In genomic region chr1:111227875-111228747, GRCh38 we compare ENCODE assay signal across 9 cellular contexts. TPM values are rescaled to one million over a fixed set of nuclear protein-coding genes. Genes with fewer than 3 reads are reported as not detected.
A peak's percentile ranks its signal among the peaks of the same experiment; 100 is the strongest.
DNase-seq lines count a peak whose midpoint lies in the region; FAIRE-seq and TF ChIP-seq lines count a peak whose summit lies in the region.
"Had no signal": no experiment of that assay in that cellular context is flagged by ENCODE, and none has a peak within 500 bp of the region (broad histone marks: within the 10 kb centered on the region; RNA-seq: fewer than 3 reads in every experiment).

No MANE protein-coding gene starts in this region.

- DNase-seq in NCI-H2196 (lab: John Stamatoyannopoulos, UW; ENCODE audit: unreplicated experiment) (peak; percentile 14), NCI-H2196 treated with DMSO at 0.1 percent for 48 hours (lab: John Stamatoyannopoulos, UW; ENCODE audit: unreplicated experiment) (no peak), astrocyte of the cerebellum (ENCODE audit: low read depth) (peak; percentile 89), keratinocyte (ENCODE audit: low read depth, low spot score) (no peak), testis (peak; percentile 47), H7 (no peak), NOMO-1 treated with dmso at 0.1 percent for 144 hours (lab: John Stamatoyannopoulos, UW; ENCODE audit: unreplicated experiment) (no peak), A673 (ENCODE audit: low spot score) (no peak)

- in situ Hi-C loops in astrocyte of the cerebellum (cut with HindIII; ENCODE audit: low sequenced_read_pairs) = no loop called here

- no peak overlapping the region for H3K4me3 ChIP-seq in astrocyte of the cerebellum (ENCODE audit: low read depth, low read length)
- no peak overlapping the region for H3K4me3 ChIP-seq in keratinocyte (ENCODE audit: control insufficient read depth in 2 of 3, extremely low read depth in 1 of 3, insufficient read depth in 2 of 3, low read depth in 1 of 3, low read length in 3 of 3)
- no peak overlapping the region for H3K4me3 ChIP-seq in testis
- H3K4me3 ChIP-seq in H7 (ENCODE audit: insufficient read depth, low read depth, low read length) = no peak overlapping the region
- H3K4me3 ChIP-seq in A673 (ENCODE audit: low read depth, low read length, poor library complexity, severe bottlenecking) = no peak overlapping the region
- H3K4me3 ChIP-seq: BLaER1 had no signal

- H3K4me1 ChIP-seq in keratinocyte (ENCODE audit: control insufficient read depth, extremely low read depth, insufficient read depth, low read length) = peaks cover 14% of the 10 kb centered on the region
- H3K4me1 ChIP-seq in testis = peaks cover 14% of the 10 kb centered on the region
- no peaks in the 10 kb centered on the region for H3K4me1 ChIP-seq in A673 (ENCODE audit: insufficient read depth, low read length, poor library complexity, severe bottlenecking)

- dilution Hi-C loops in keratinocyte (cut with MboI; ENCODE audit: extremely low pct_ligation_motif_present, low sequenced_read_pairs) = no loop called here

- BruUV-seq in A673 (replicated peaks; lab: Mats Ljungman, UMichigan) = no TSS peak

- CTCF ChIA-PET in A673 (lab: Charles Lee) = no interaction called here

- H3K79me2 ChIP-seq in keratinocyte (ENCODE audit: control insufficient read depth, insufficient read depth, low read length) = no peaks in the 10 kb centered on the region

- H3K9ac ChIP-seq in keratinocyte (ENCODE audit: control insufficient read depth, extremely low read depth, insufficient read depth, low read length) = peak overlapping the region; percentile 16
- H3K9ac ChIP-seq: BLaER1 had no signal

- WGBS in testis, 2 donors = 55 to 62% methylated on average over 6 of the region's 6 CpGs

- H3K9me3 ChIP-seq in keratinocyte (ENCODE audit: control insufficient read depth, low read depth, low read length) = no peaks in the 10 kb centered on the region
- H3K9me3 ChIP-seq in testis = no peaks in the 10 kb centered on the region
- no peaks in the 10 kb centered on the region for H3K9me3 ChIP-seq in A673 (ENCODE audit: low read depth, low read length, poor library complexity, severe bottlenecking)
- H3K9me3 ChIP-seq: BLaER1 had no signal

- peak overlapping the region; percentile 47 for H3K27ac ChIP-seq in keratinocyte (ENCODE audit: control insufficient read depth, insufficient read depth, low read length)
- no peak overlapping the region for H3K27ac ChIP-seq in testis
- no peak overlapping the region for H3K27ac ChIP-seq in A673 (ENCODE audit: low read depth, low read length, poor library complexity, severe bottlenecking)
- H3K27ac ChIP-seq: BLaER1 had no signal

- TF ChIP-seq CTCF in astrocyte of the cerebellum (IDR thresholded peaks at IDR 0.05; ENCODE audit: low read depth, low read length, missing control alignments) = no peak
- no peak for TF ChIP-seq CTCF in keratinocyte (optimal IDR thresholded peaks at IDR 0.05 in 1 of 3, IDR thresholded peaks at IDR 0.05 in 1 of 3, conservative IDR thresholded peaks at IDR 0.05 in 1 of 3; ENCODE audit: extremely low read depth in 1 of 3, insufficient read depth in 2 of 3, low read length in 3 of 3)
- TF ChIP-seq CTCF in testis (IDR thresholded peaks at IDR 0.05) = no peak
- TF ChIP-seq CTCF in A673 (conservative IDR thresholded peaks at IDR 0.05; ENCODE audit: low read depth, low read length) = no peak

- no peaks in the 10 kb centered on the region for H4K20me1 ChIP-seq in keratinocyte (ENCODE audit: control insufficient read depth, extremely low read depth, insufficient read depth, low read length)
- H4K20me1 ChIP-seq: BLaER1 had no signal

- intact Hi-C loops in testis (cut with DNase I; ENCODE audit: low total_unique reads) = no loop called here
- intact Hi-C loops in A673 (cut with micrococcal nuclease; ENCODE audit: unreplicated experiment) = no loop called here

- POLR2A ChIA-PET in A673 (lab: Charles Lee; ENCODE audit: low non-redundant PET) = no interaction called here

- TF ChIP-seq POLR2A in testis (IDR thresholded peaks at IDR 0.05) = no peak

- FAIRE-seq in keratinocyte (lab: Jason Lieb, UNC) = peak; percentile 74

- H3K27me3 ChIP-seq in keratinocyte (ENCODE audit: control insufficient read depth, extremely low read depth, insufficient read depth, low read length) (no peaks in the 10 kb centered on the region), testis (no peaks in the 10 kb centered on the region), H7 (ENCODE audit: control insufficient read depth, insufficient read depth, low read length) (peaks cover 6% of the 10 kb centered on the region; the same call in 1 of the 2 replicates), A673 (replicated peaks; ENCODE audit: insufficient read depth, low read depth, low read length, poor library complexity) (peaks cover 56% of the 10 kb centered on the region)
- H3K27me3 ChIP-seq: BLaER1 had no signal

- no peak overlapping the region for H2AFZ ChIP-seq in keratinocyte (ENCODE audit: control insufficient read depth, low read length)

- H3K4me2 ChIP-seq in keratinocyte (ENCODE audit: control insufficient read depth, extremely low read depth, insufficient read depth, low read depth, low read length) = peak overlapping the region; percentile 3
- H3K4me2 ChIP-seq: BLaER1 had no signal

- H3K36me3 ChIP-seq in keratinocyte (ENCODE audit: control insufficient read depth in 2 of 2, extremely low read depth in 1 of 2, insufficient read depth in 2 of 2, low read length in 2 of 2) (no peaks in the 10 kb centered on the region), testis (ENCODE audit: low read depth, missing control alignments) (no peaks in the 10 kb centered on the region), H7 (replicated peaks; ENCODE audit: control insufficient read depth, insufficient read depth, low read length) (no peaks in the 10 kb centered on the region), A673 (ENCODE audit: insufficient read depth, low read length, poor library complexity, severe bottlenecking) (no peaks in the 10 kb centered on the region)
- H3K36me3 ChIP-seq: BLaER1 had no signal

- H3K9me1 ChIP-seq in keratinocyte (ENCODE audit: control insufficient read depth, extremely low read depth, insufficient read depth, low read length) = no peaks in the 10 kb centered on the region

RNA-seq across cellular contexts. Expression of gene CHI3L2, which starts 0.6 kb away (rescaled TPM):
- polyA plus RNA-seq in keratinocyte = 1.0 to 2.5 TPM (median 2.4 TPM) in 3 replicates
- 1.1 TPM for polyA plus RNA-seq in keratinocyte (2011; ENCODE audit: low read depth)
- polyA plus RNA-seq in keratinocyte (2011; cell fraction: cytosol; rRNA removed) = 2.7 and 3.9 TPM in 2 replicates
- polyA plus RNA-seq in keratinocyte (2011; cell fraction: nucleus; rRNA removed) = 2.4 and 2.7 TPM in 2 replicates
- 1.2 and 3.2 TPM in 2 replicates for polyA plus RNA-seq in keratinocyte (2012; ENCODE audit: low replicate concordance)
- 0.89 to 1.1 TPM in 2 of 3 replicates, not detected in the other for polyA minus RNA-seq in keratinocyte
- polyA minus RNA-seq in keratinocyte (2011; cell fraction: cytosol; rRNA and poly(A)+ RNA removed) = not detected
- 0.63 and 2.6 TPM in 2 replicates for polyA minus RNA-seq in keratinocyte (2011; cell fraction: nucleus; rRNA and poly(A)+ RNA removed)
- total RNA-seq in testis = 1 to 10 TPM in 1 of 2 donors, under 1 TPM in 1; 0.55 to 5.0 TPM
- polyA plus RNA-seq in testis (ENCODE audit: insufficient read depth, low read depth, low replicate concordance) = 4.3 TPM
- total RNA-seq in H7 (2014; rRNA removed; shearing (Covaris generic)) = not detected in 2 replicates
- not detected in 2 replicates for total RNA-seq in A673 (2021)

RNA-seq across cellular contexts. Expression of gene DENND2D, which starts 27.7 kb away (rescaled TPM):
- polyA plus RNA-seq in keratinocyte = 5.3 to 8.9 TPM (median 7.8 TPM) in 3 replicates
- 15.2 TPM for polyA plus RNA-seq in keratinocyte (2011; ENCODE audit: low read depth)
- polyA plus RNA-seq in keratinocyte (2011; cell fraction: cytosol; rRNA removed) = 6.5 and 10.1 TPM in 2 replicates
- 5.8 and 8.6 TPM in 2 replicates for polyA plus RNA-seq in keratinocyte (2011; cell fraction: nucleus; rRNA removed)
- polyA plus RNA-seq in keratinocyte (2012; ENCODE audit: low replicate concordance) = 4.9 and 20.1 TPM in 2 replicates
- polyA minus RNA-seq in keratinocyte = 5.1 to 8.4 TPM (median 7.4 TPM) in 3 replicates
- polyA minus RNA-seq in keratinocyte (2011; cell fraction: cytosol; rRNA and poly(A)+ RNA removed) = 4.2 TPM
- 2.5 and 4.0 TPM in 2 replicates for polyA minus RNA-seq in keratinocyte (2011; cell fraction: nucleus; rRNA and poly(A)+ RNA removed)
- 10 to 100 TPM; 21.2 to 22.9 TPM for total RNA-seq in testis
- polyA plus RNA-seq in testis (ENCODE audit: insufficient read depth, low read depth, low replicate concordance) = 38.8 TPM
- not detected in 2 replicates for total RNA-seq in H7 (2014; rRNA removed; shearing (Covaris generic))
- total RNA-seq in A673 (2021) = not detected in 2 replicates

Comparison
In these comparisons a context has a peak if more than half of its experiments do, and no peak if none do; other contexts are left out.
1. DNase-seq: peak in NCI-H2196 (single experiment), astrocyte of the cerebellum (single experiment) and testis (single experiment); none in NCI-H2196 treated with DMSO at 0.1 percent for 48 hours (single experiment), keratinocyte (single experiment), H7 (single experiment), NOMO-1 treated with dmso at 0.1 percent for 144 hours (single experiment) and A673 (single experiment).
2. RNA of gene DENND2D, which starts 27.7 kb away (total RNA-seq): 21.2 to 22.9 TPM in testis; not detected in A673 and not detected in H7; every median in the first group is over 10 times any median in the second.